In genomic region chr12:51950682-51951198, GRCh38 we compare ENCODE assay signal across 8 cellular contexts. TPM values are rescaled to one million over a fixed set of nuclear protein-coding genes. Genes with fewer than 3 reads are reported as not detected.
A peak's percentile ranks its signal among the peaks of the same experiment; 100 is the strongest.
DNase-seq lines count a peak whose midpoint lies in the region; ATAC-seq and TF ChIP-seq lines count a peak whose summit lies in the region.

No MANE protein-coding gene starts in this region.

- no peaks in the 10 kb centered on the region for H3K9me3 ChIP-seq in DOHH2 (ENCODE audit: control insufficient read depth, insufficient read depth, low read length)
- no peaks in the 10 kb centered on the region for H3K9me3 ChIP-seq in Peyer's patch
- H3K9me3 ChIP-seq in esophagus squamous epithelium = no peaks in the 10 kb centered on the region
- no peaks in the 10 kb centered on the region for H3K9me3 ChIP-seq in prostate gland

- 0% methylated on average over 1 to 4 of the region's 5 CpGs for WGBS in esophagus squamous epithelium, 2 donors
- WGBS in prostate gland = 1% methylated on average over 5 of the region's 5 CpGs

- TF ChIP-seq CTCF in DOHH2 (IDR thresholded peaks at IDR 0.05; ENCODE audit: low read depth, low read length, poor library complexity, severe bottlenecking) (no peak), Peyer's patch (IDR thresholded peaks at IDR 0.05) (no peak), esophagus squamous epithelium (IDR thresholded peaks at IDR 0.05) (no peak), prostate gland (IDR thresholded peaks at IDR 0.05) (no peak)

- no peaks in the 10 kb centered on the region for H3F3A ChIP-seq in DOHH2 (ENCODE audit: control insufficient read depth, insufficient read depth)

- H4K20me1 ChIP-seq in DOHH2 (ENCODE audit: control insufficient read depth, insufficient read depth, low read depth, low read length) = peaks cover 15% of the 10 kb centered on the region

- DNase-seq in Peyer's patch (no peak), esophagus squamous epithelium (lab: John Stamatoyannopoulos, UW) (no peak), prostate gland (ENCODE audit: low spot score) (no peak), putamen (ENCODE audit: low spot score) (no peak)

- H3K36me3 ChIP-seq in DOHH2 (ENCODE audit: control insufficient read depth, low read length) (no peaks in the 10 kb centered on the region; the same call in 1 of the 2 replicates), Peyer's patch (no peaks in the 10 kb centered on the region), esophagus squamous epithelium (no peaks in the 10 kb centered on the region), prostate gland (no peaks in the 10 kb centered on the region)

- peaks cover 40% of the 10 kb centered on the region for H3K79me2 ChIP-seq in DOHH2 (ENCODE audit: control insufficient read depth, low read length)

- no peaks in the 10 kb centered on the region for H3K9me2 ChIP-seq in DOHH2 (replicated peaks; ENCODE audit: control insufficient read depth, low read length)

- ATAC-seq in GM21529 (IDR thresholded peaks at IDR 0.05; ENCODE audit: unreplicated experiment) = no peak
- ATAC-seq in GM18505 (IDR thresholded peaks at IDR 0.05; ENCODE audit: unreplicated experiment) = no peak
- no peak for ATAC-seq in HG02885 (IDR thresholded peaks at IDR 0.05; ENCODE audit: poor library complexity, unreplicated experiment)

- peaks cover 41% of the 10 kb centered on the region for H3K4me1 ChIP-seq in DOHH2 (ENCODE audit: control insufficient read depth, low read length)
- H3K4me1 ChIP-seq in Peyer's patch = peaks cover 0 to 23% (median 6%) of the 10 kb centered on the region in 4 donors
- H3K4me1 ChIP-seq in esophagus squamous epithelium = peaks cover 10 to 43% (median 31%) of the 10 kb centered on the region in 3 donors
- H3K4me1 ChIP-seq in prostate gland (replicated peaks) = peaks cover 16% of the 10 kb centered on the region

- peaks cover 28% of the 10 kb centered on the region for H3K27me3 ChIP-seq in DOHH2 (ENCODE audit: control insufficient read depth, low read length)
- H3K27me3 ChIP-seq in Peyer's patch = no peaks in the 10 kb centered on the region
- no peaks in the 10 kb centered on the region for H3K27me3 ChIP-seq in esophagus squamous epithelium
- no peaks in the 10 kb centered on the region for H3K27me3 ChIP-seq in prostate gland (replicated peaks; ENCODE audit: insufficient read depth)

- no peak overlapping the region for H3K27ac ChIP-seq in DOHH2 (ENCODE audit: low read depth, low read length)
- peak overlapping the region in 3 of 4 donors; percentile 24 to 65 (median 59) for H3K27ac ChIP-seq in Peyer's patch
- H3K27ac ChIP-seq in esophagus squamous epithelium = peak overlapping the region; percentile 43 to 97 (median 76)
- H3K27ac ChIP-seq in prostate gland = peak overlapping the region; percentile 39 to 65

- H3K4me3 ChIP-seq in DOHH2 (ENCODE audit: low read length) (peak overlapping the region; percentile 77), Peyer's patch (peak overlapping the region; percentile 39 to 96 (median 61)), esophagus squamous epithelium (peak overlapping the region; percentile 29 to 99 (median 88)), prostate gland (peak overlapping the region; percentile 27 to 41)

- intact Hi-C loops in esophagus squamous epithelium (cut with DNase I) (no loop called here), prostate gland (cut with DNase I) (no loop called here)

- peak overlapping the region; percentile 78 for H3K4me2 ChIP-seq in DOHH2 (ENCODE audit: low read length)

- TF ChIP-seq POLR2A in Peyer's patch (IDR thresholded peaks at IDR 0.05) (no peak), esophagus squamous epithelium (IDR thresholded peaks at IDR 0.05) (no peak), prostate gland (IDR thresholded peaks at IDR 0.05) (no peak), GM18505 (IDR thresholded peaks at IDR 0.05; ENCODE audit: borderline replicate concordance, extremely low read depth, insufficient read depth, insufficient read length) (no peak)

RNA-seq across cellular contexts. Expression of gene ACVR1B, which starts 0.8 kb away (rescaled TPM):
- 10 to 100 TPM in 3 of 4 donors, 1 to 10 TPM in 1; 9.1 to 71.6 (median 59.2) TPM for total RNA-seq in Peyer's patch
- total RNA-seq in esophagus squamous epithelium = 10 to 100 TPM; 11.4 to 31.7 (median 16.8) TPM
- 10 to 100 TPM; 39.6 to 43.3 TPM for total RNA-seq in prostate gland

RNA-seq across cellular contexts. Expression of gene ACVRL1, which starts 43.4 kb away (rescaled TPM):
- total RNA-seq in Peyer's patch = 100 to 1,000 TPM in 1 of 4 donors, 10 to 100 TPM in 3; 46.4 to 169 (median 56.8) TPM
- 10 to 100 TPM in 3 of 4 donors, 1 to 10 TPM in 1; 2.0 to 71.3 (median 14.5) TPM for total RNA-seq in esophagus squamous epithelium
- 10 to 100 TPM; 31.1 to 34.8 TPM for total RNA-seq in prostate gland

RNA-seq across cellular contexts. Expression of gene TAMALIN, which starts 56.0 kb away (rescaled TPM):
- total RNA-seq in Peyer's patch (100 to 1,000 TPM in 1 of 4 donors, 10 to 100 TPM in 1, 1 to 10 TPM in 2; 1.2 to 112 (median 16.2) TPM), esophagus squamous epithelium (10 to 100 TPM in 1 of 4 donors, 1 to 10 TPM in 3; 1.7 to 10.7 (median 3.6) TPM), prostate gland (10 to 100 TPM; 16.5 to 38.6 TPM)

Comparison
In these comparisons a context has a peak if more than half of its experiments do, and no peak if none do; other contexts are left out.
1. H3K4me3 ChIP-seq: peak in every context shown above with its lines; median percentile 88 in esophagus squamous epithelium; 77 in DOHH2; 61 in Peyer's patch; 34 in prostate gland.